Comparison of ENCODE assay signal across 8 cellular contexts in genomic region chr12:108634225-108634795, GRCh38. TPM values are rescaled to one million over a fixed set of nuclear protein-coding genes. Genes with fewer than 3 reads are reported as not detected.
DNase-seq lines count a peak whose midpoint lies in the region; ATAC-seq and TF ChIP-seq lines count a peak whose summit lies in the region.

No MANE protein-coding gene starts in this region.

- TF ChIP-seq CTCF in mucosa of descending colon (IDR thresholded peaks at IDR 0.05) = no peak
- no peak for TF ChIP-seq CTCF in brain microvascular endothelial cell (IDR thresholded peaks at IDR 0.05; ENCODE audit: low read depth, low read length, missing control alignments)

- no peaks in the 10 kb centered on the region for H3K9me3 Mint-ChIP-seq in activated CD8-positive, alpha-beta memory T cell treated with anti-CD3 and anti-CD28 coated beads, Interleukin-2, amount 10 ng/mL, durations not matched to agents 7 days and 5 days (ENCODE audit: low read depth)

- H3K27ac Mint-ChIP-seq in activated CD8-positive, alpha-beta memory T cell treated with anti-CD3 and anti-CD28 coated beads, Interleukin-2, amount 10 ng/mL, durations not matched to agents 7 days and 5 days = peak overlapping the region; percentile 100

- in situ Hi-C loops in brain microvascular endothelial cell (cut with HindIII; ENCODE audit: low pct_ligation_motif_present, low sequenced_read_pairs) = no loop called here

- H3K36me3 ChIP-seq in mucosa of descending colon (ENCODE audit: low read depth) (no peaks in the 10 kb centered on the region), brain microvascular endothelial cell (replicated peaks) (no peaks in the 10 kb centered on the region)

- H3K4me1 Mint-ChIP-seq in activated CD8-positive, alpha-beta memory T cell treated with anti-CD3 and anti-CD28 coated beads, Interleukin-2, amount 10 ng/mL, durations not matched to agents 7 days and 5 days = peaks cover 59% of the 10 kb centered on the region

- H3K27me3 Mint-ChIP-seq in activated CD8-positive, alpha-beta memory T cell treated with anti-CD3 and anti-CD28 coated beads, Interleukin-2, amount 10 ng/mL, durations not matched to agents 7 days and 5 days = no peaks in the 10 kb centered on the region

- intact Hi-C loops in mucosa of descending colon (cut with DNase I, micrococcal nuclease) = no loop called here

- peak; percentile 7 for DNase-seq in D341Med (ENCODE audit: low spot score)
- peak; percentile 21 for DNase-seq in NCI-H128 (lab: John Stamatoyannopoulos, UW; ENCODE audit: unreplicated experiment)
- peak; percentile 85 for DNase-seq in activated CD8-positive, alpha-beta memory T cell treated with anti-CD3 and anti-CD28 coated beads, Interleukin-2, amount 10 ng/mL, durations not matched to agents 7 days and 5 days
- DNase-seq in mucosa of descending colon = peak in 1 of 3 donors; percentile 75
- no peak for DNase-seq in NCI-H1048 (lab: John Stamatoyannopoulos, UW)
- DNase-seq in GOT3 (lab: John Stamatoyannopoulos, UW) = no peak
- no peak for DNase-seq in HT-29 (ENCODE audit: low spot score)
- no peak for DNase-seq in brain microvascular endothelial cell

- peaks cover 6% of the 10 kb centered on the region for H3K4me1 ChIP-seq in mucosa of descending colon (ENCODE audit: low read depth)

- peak overlapping the region; percentile 100 for H3K4me3 Mint-ChIP-seq in activated CD8-positive, alpha-beta memory T cell treated with anti-CD3 and anti-CD28 coated beads, Interleukin-2, amount 10 ng/mL, durations not matched to agents 7 days and 5 days

- peaks cover 36% of the 10 kb centered on the region for H3K36me3 Mint-ChIP-seq in activated CD8-positive, alpha-beta memory T cell treated with anti-CD3 and anti-CD28 coated beads, Interleukin-2, amount 10 ng/mL, durations not matched to agents 7 days and 5 days

- H3K27ac ChIP-seq in brain microvascular endothelial cell = no peak overlapping the region

- no peak overlapping the region for H3K4me3 ChIP-seq in mucosa of descending colon
- H3K4me3 ChIP-seq in brain microvascular endothelial cell (ENCODE audit: low read depth, low read length) = no peak overlapping the region

- CTCF ChIA-PET in activated CD8-positive, alpha-beta memory T cell treated with anti-CD3 and anti-CD28 coated beads, Interleukin-2, amount 10 ng/mL, durations not matched to agents 7 days and 5 days (lab: Charles Lee) = interaction anchor here (0.9 to 10.4 kb wide), 12 partner anchors 12 to 223 kb away, joined by 3 to 166 read pairs (median 8); partner anchors contain the start of genes ISCU and SSH1

- ATAC-seq in activated CD8-positive, alpha-beta memory T cell treated with anti-CD3 and anti-CD28 coated beads, Interleukin-2, amount 10 ng/mL, durations not matched to agents 7 days and 5 days = peak; percentile 14
- ATAC-seq in mucosa of descending colon = peak; percentile 22

- no peaks in the 10 kb centered on the region for H3K9me3 ChIP-seq in mucosa of descending colon

- H3K27me3 ChIP-seq in brain microvascular endothelial cell (replicated peaks) = no peaks in the 10 kb centered on the region

RNA-seq across cellular contexts. Expression of gene SELPLG, which starts 0.6 kb away (rescaled TPM):
- total RNA-seq in activated CD8-positive, alpha-beta memory T cell treated with anti-CD3 and anti-CD28 coated beads, Interleukin-2, amount 10 ng/mL, durations not matched to agents 7 days and 5 days = 100 to 1,000 TPM; 148 to 184 TPM
- total RNA-seq in mucosa of descending colon = 1 to 10 TPM; 3.3 to 6.5 (median 6.0) TPM
- total RNA-seq in HT-29 (2014; rRNA removed; shearing (Covaris generic)) = not detected in 2 replicates

RNA-seq across cellular contexts. Expression of gene TMEM119, which starts 36.4 kb away (rescaled TPM):
- under 1 TPM; 0.16 to 0.20 TPM for total RNA-seq in activated CD8-positive, alpha-beta memory T cell treated with anti-CD3 and anti-CD28 coated beads, Interleukin-2, amount 10 ng/mL, durations not matched to agents 7 days and 5 days
- 1 to 10 TPM; 4.1 to 7.0 (median 5.1) TPM for total RNA-seq in mucosa of descending colon
- not detected in 2 replicates for total RNA-seq in HT-29 (2014; rRNA removed; shearing (Covaris generic))

Comparison
In these comparisons a context has a peak if more than half of its experiments do, and no peak if none do; other contexts are left out.
1. DNase-seq: peak in D341Med (single experiment), NCI-H128 (single experiment) and activated CD8-positive, alpha-beta memory T cell treated with anti-CD3 and anti-CD28 coated beads, Interleukin-2, amount 10 ng/mL, durations not matched to agents 7 days and 5 days (single experiment); none in NCI-H1048 (single experiment), GOT3 (single experiment), HT-29 (single experiment) and brain microvascular endothelial cell (single experiment).
2. RNA of gene SELPLG, which starts 0.6 kb away (total RNA-seq): 148 to 184 TPM in activated CD8-positive, alpha-beta memory T cell treated with anti-CD3 and anti-CD28 coated beads, Interleukin-2, amount 10 ng/mL, durations not matched to agents 7 days and 5 days; 3.3 to 6.5 TPM in mucosa of descending colon and not detected in HT-29; every median in the first group is over 10 times any median in the second.